Comparison of ENCODE assay signal across 10 cellular contexts in the genomic region with DNA sequence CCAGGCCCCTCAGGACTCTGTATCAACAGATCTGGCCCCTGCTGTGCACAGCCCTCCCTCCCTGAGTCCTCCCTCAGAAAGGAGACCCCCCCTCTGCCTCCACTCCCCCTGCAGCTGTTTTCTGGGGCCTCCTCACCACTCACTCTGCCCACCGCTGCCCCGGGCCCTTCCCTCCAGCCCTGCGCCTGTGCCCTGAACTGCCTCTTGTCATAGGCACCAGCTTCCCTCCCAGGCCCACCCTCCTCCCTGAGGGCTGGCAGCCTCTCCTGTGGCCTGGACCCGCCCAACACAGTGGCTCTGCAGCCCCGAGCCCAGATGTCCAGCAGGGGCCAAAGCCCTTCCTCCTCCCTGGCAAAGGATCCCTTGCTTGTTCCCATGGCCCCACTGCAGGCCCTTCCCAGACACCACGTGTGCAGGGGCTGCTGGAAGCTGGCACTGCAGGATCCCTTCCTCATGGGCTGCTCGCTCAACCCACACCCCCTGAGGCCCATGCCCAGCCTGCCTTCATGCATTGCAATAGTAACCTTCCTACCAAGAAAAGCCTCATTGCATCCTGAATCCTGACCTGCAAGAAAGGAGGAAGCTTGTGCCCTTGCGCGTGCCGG. TPM values are rescaled to one million over a fixed set of nuclear protein-coding genes. Genes with fewer than 3 reads are reported as not detected.
A peak's percentile ranks its signal among the peaks of the same experiment; 100 is the strongest.
DNase-seq lines count a peak whose midpoint lies in the region; TF ChIP-seq lines count a peak whose summit lies in the region.
"Had no signal": no experiment of that assay in that cellular context is flagged by ENCODE, and none has a peak within 500 bp of the region (broad histone marks: within the 10 kb centered on the region; RNA-seq: fewer than 3 reads in every experiment).

No MANE protein-coding gene starts in this region.

- no peak for TF ChIP-seq CTCF in C4-2B (conservative IDR thresholded peaks at IDR 0.05)
- TF ChIP-seq CTCF in HFF-Myc (IDR thresholded peaks at IDR 0.05; ENCODE audit: low read depth, low read length, missing control alignments), result no peak
- no peak for TF ChIP-seq CTCF in neural crest cell (conservative IDR thresholded peaks at IDR 0.05)

- H3K4me3 ChIP-seq in HFF-Myc (replicated peaks; ENCODE audit: low read depth, low read length) (peak overlapping the region; percentile 62), adipocyte (ENCODE audit: low read length) (peak overlapping the region; percentile 81)
- H3K4me3 ChIP-seq: uterus had no signal

- no peaks in the 10 kb centered on the region for H3K36me3 Mint-ChIP-seq in neural crest cell (ENCODE audit: low read depth)

- H3K9ac ChIP-seq in adipocyte (ENCODE audit: low read length), result peak overlapping the region; percentile 84

- no peaks in the 10 kb centered on the region for H3K27me3 ChIP-seq in adipocyte (replicated peaks; ENCODE audit: control insufficient read depth, insufficient read depth, low read length)
- H3K27me3 ChIP-seq: uterus had no signal

- H3K4me3 Mint-ChIP-seq in neural crest cell, result peak overlapping the region; percentile 85

- peaks cover 8% of the 10 kb centered on the region for H3K36me3 ChIP-seq in adipocyte (ENCODE audit: control insufficient read depth, insufficient read depth, low read length, severe bottlenecking)
- H3K36me3 ChIP-seq: uterus had no signal

- H3K4me1 ChIP-seq in adipocyte (ENCODE audit: control insufficient read depth, insufficient read depth, low read length), result peaks cover 22% of the 10 kb centered on the region

- no peaks in the 10 kb centered on the region for H3K9me3 Mint-ChIP-seq in neural crest cell

- H3K27me3 Mint-ChIP-seq in neural crest cell (ENCODE audit: low read depth), result peaks cover 2% of the 10 kb centered on the region

- peak overlapping the region; percentile 100 for H3K27ac ChIP-seq in C4-2B
- H3K27ac ChIP-seq: uterus had no signal

- H3K27ac Mint-ChIP-seq in neural crest cell (ENCODE audit: unreplicated experiment), result no peak overlapping the region

- no peaks in the 10 kb centered on the region for H3K9me3 ChIP-seq in adipocyte (ENCODE audit: control insufficient read depth, low read length)
- H3K9me3 ChIP-seq: uterus had no signal

- peaks cover 19% of the 10 kb centered on the region for H3K4me1 Mint-ChIP-seq in neural crest cell

- DNase-seq in HFF-Myc (ENCODE audit: extremely low read depth, low read depth), result no peak
- DNase-seq in adipocyte (ENCODE audit: low read depth), result no peak
- DNase-seq in neural crest cell (ENCODE audit: low read depth, low spot score), result no peak
- no peak for DNase-seq in NCI-H226
- no peak for DNase-seq in stimulated activated naive CD4-positive, alpha-beta T cell treated with Interleukin-2 at 50 U/mL for 16 hours (lab: John Stamatoyannopoulos, UW)
- DNase-seq in NCI-H446 treated with DMSO at 0.1 percent for 48 hours (lab: John Stamatoyannopoulos, UW), result no peak
- DNase-seq: foreskin melanocyte, OCI-M1, uterus had no signal

RNA-seq across cellular contexts. Expression of gene GNPTG, which starts 25.8 kb away (rescaled TPM):
- total RNA-seq in neural crest cell, result 32.8 and 38.3 TPM in 2 replicates

RNA-seq across cellular contexts. Expression of gene TSR3, which starts 25.8 kb away (rescaled TPM):
- 65.6 and 66.2 TPM in 2 replicates for total RNA-seq in neural crest cell

RNA-seq across cellular contexts. Expression of gene UNKL, which starts 37.0 kb away (rescaled TPM):
- 18.6 and 26.2 TPM in 2 replicates for total RNA-seq in neural crest cell

RNA-seq across cellular contexts. Expression of gene UQCC4, which starts 43.0 kb away (rescaled TPM):
- 17.1 and 17.8 TPM in 2 replicates for total RNA-seq in neural crest cell

RNA-seq across cellular contexts. Expression of gene BAIAP3, which starts 44.1 kb away (rescaled TPM):
- 3.4 and 4.0 TPM in 2 replicates for total RNA-seq in neural crest cell
